1 cellular context compared by ENCODE assay signal in genomic region chr2:235940330-235940729, GRCh38.
TF ChIP-seq lines count a peak whose summit lies in the region.

No MANE protein-coding gene starts in this region.

TF ChIP-seq in K562, 482 proteins besides CTCF, POLR2A, EP300 and RAD21 (continued from another document):
- TF ChIP-seq TFAP4 (CRISPR knock-in tag; IDR thresholded peaks at IDR 0.05; ENCODE audit: borderline replicate concordance) (peak; percentile 88), TCF3 (CRISPR knock-in tag; IDR thresholded peaks at IDR 0.05) (peak; percentile 44), SMAD2 (IDR thresholded peaks at IDR 0.05; ENCODE audit: low read depth, low read length) (no peak), PKNOX1 (IDR thresholded peaks at IDR 0.05) (peak; percentile 54), SMAD4 (CRISPR knock-in tag; conservative IDR thresholded peaks at IDR 0.05) (0 out of 2 replicates have a peak, but pooled peaks have one; percentile 21), FOSL1 (tag; conservative IDR thresholded peaks at IDR 0.05) (peak; percentile 91), RBM14 (IDR thresholded peaks at IDR 0.05; ENCODE audit: borderline replicate concordance, insufficient read depth, low read depth, low read length) (no peak), ATF3 (IDR thresholded peaks at IDR 0.05) (peak; percentile 91), ATF3 (CRISPR knock-in tag; conservative IDR thresholded peaks at IDR 0.05) (peak; percentile 74; the same call in 1 of the 2 replicates), JUND (IDR thresholded peaks at IDR 0.05; ENCODE audit: borderline replicate concordance, low read depth, low read length) (peak; percentile 95), JUND (tag; IDR thresholded peaks at IDR 0.05; ENCODE audit: borderline replicate concordance, low read depth, low read length) (peak; percentile 94), ELK3 (CRISPR knock-in tag; IDR thresholded peaks at IDR 0.05) (no peak), CBFA2T3 (IDR thresholded peaks at IDR 0.05) (peak; percentile 6; the same call in 1 of the 2 replicates), CBX3 (IDR thresholded peaks at IDR 0.05; ENCODE audit: borderline replicate concordance in 1 of 2, low read length in 2 of 2) (no peak)
